ENCODE assay signal across 20 cellular contexts in genomic region chr11:82405392-82405791, GRCh38.
"Had no signal": no experiment of that assay in that cellular context is flagged by ENCODE, and none has a peak within 500 bp of the region (broad histone marks: within the 10 kb centered on the region; RNA-seq: fewer than 3 reads in every experiment).

No MANE protein-coding gene starts in this region.

- H3K4me3 ChIP-seq: colonic mucosa, heart left ventricle, suprapubic skin, thyroid gland, uterus had no signal

- H3K9me3 ChIP-seq: colonic mucosa, heart left ventricle, suprapubic skin, thyroid gland, uterus had no signal

- H3K36me3 ChIP-seq: colonic mucosa, heart left ventricle, suprapubic skin, thyroid gland, uterus had no signal

- H3K36me3 Mint-ChIP-seq: immature natural killer cell; natural killer cell; stimulated activated naive B cell treated with anti-CD40 and anti-IgM and Interleukin-4, amounts not matched to agents 10 μg/mL and 1 μg/mL and 100 μg/mL, for 72 hours; type B pancreatic cell had no signal

- H3K27ac ChIP-seq: colonic mucosa, heart left ventricle, parathyroid adenoma, suprapubic skin, thyroid gland, uterus had no signal

- ATAC-seq: left colon; right cardiac atrium; stimulated activated naive B cell treated with anti-CD40 and anti-IgM and Interleukin-4, amounts not matched to agents 10 μg/mL and 1 μg/mL and 100 μg/mL, for 72 hours had no signal

- H3K27me3 ChIP-seq: colonic mucosa, heart left ventricle, suprapubic skin, thyroid gland, uterus had no signal

- H3K27ac Mint-ChIP-seq: immature natural killer cell; natural killer cell; stimulated activated naive B cell treated with anti-CD40 and anti-IgM and Interleukin-4, amounts not matched to agents 10 μg/mL and 1 μg/mL and 100 μg/mL, for 72 hours; type B pancreatic cell had no signal

- DNase-seq: caudate nucleus; colonic mucosa; dermis blood vessel endothelial cell; effector CD4-positive, alpha-beta T cell; foreskin melanocyte; heart left ventricle; immature natural killer cell; kidney; left colon; mammary epithelial cell; natural killer cell; right cardiac atrium; small intestine; stimulated activated CD4-positive, alpha-beta T cell treated with anti-CD3 and anti-CD28 coated beads, Interleukin-4, amount 100 ng/mL, for 1 hour; stimulated activated naive B cell treated with anti-CD40 and anti-IgM and Interleukin-4, amounts not matched to agents 10 μg/mL and 1 μg/mL and 100 μg/mL, for 72 hours; thyroid gland; uterus had no signal

- H3K27me3 Mint-ChIP-seq: stimulated activated naive B cell treated with anti-CD40 and anti-IgM and Interleukin-4, amounts not matched to agents 10 μg/mL and 1 μg/mL and 100 μg/mL, for 72 hours; type B pancreatic cell had no signal

- H3K9me3 Mint-ChIP-seq: type B pancreatic cell had no signal

- H3K4me1 ChIP-seq: colonic mucosa, heart left ventricle, parathyroid adenoma, suprapubic skin, thyroid gland, uterus had no signal

- H2AFZ ChIP-seq: parathyroid adenoma had no signal

- H3K4me3 Mint-ChIP-seq: immature natural killer cell; natural killer cell; stimulated activated naive B cell treated with anti-CD40 and anti-IgM and Interleukin-4, amounts not matched to agents 10 μg/mL and 1 μg/mL and 100 μg/mL, for 72 hours; type B pancreatic cell had no signal

- H3K4me1 Mint-ChIP-seq: immature natural killer cell; natural killer cell; stimulated activated naive B cell treated with anti-CD40 and anti-IgM and Interleukin-4, amounts not matched to agents 10 μg/mL and 1 μg/mL and 100 μg/mL, for 72 hours had no signal

- H3K9ac ChIP-seq: parathyroid adenoma had no signal
